16 cellular contexts compared by ENCODE assay signal in genomic region chr15:75275617-75276016, GRCh38. TPM values are rescaled to one million over a fixed set of nuclear protein-coding genes. Genes with fewer than 3 reads are reported as not detected.
"Had no signal": no experiment of that assay in that cellular context is flagged by ENCODE, and none has a peak within 500 bp of the region (broad histone marks: within the 10 kb centered on the region; RNA-seq: fewer than 3 reads in every experiment).

No MANE protein-coding gene starts in this region.

RNA-seq across cellular contexts. Expression of gene GOLGA6D, which starts 7.0 kb away (rescaled TPM):
- total RNA-seq: cerebellum, frontal cortex, left colon, mesothelial cell of epicardium, pulmonary artery endothelial cell, SK-MEL-5, tibial nerve had no signal
- polyA plus RNA-seq: esophagus, lung, small intestine had no signal

RNA-seq across cellular contexts. Expression of gene GOLGA6C, which starts 17.5 kb away (rescaled TPM):
- total RNA-seq: activated CD4-positive, alpha-beta memory T cell treated with anti-CD3 and anti-CD28 coated beads for 36 hours; cerebellum; frontal cortex; left colon; lung; naive thymus-derived CD8-positive, alpha-beta T cell; ovary; pulmonary artery endothelial cell; SK-MEL-5; stomach; suprapubic skin; T-helper 17 cell had no signal
- polyA plus RNA-seq: esophagus; naive thymus-derived CD8-positive, alpha-beta T cell; ovary; small intestine; stomach had no signal
